Comparison of ENCODE assay signal across 20 cellular contexts in the genomic region with DNA sequence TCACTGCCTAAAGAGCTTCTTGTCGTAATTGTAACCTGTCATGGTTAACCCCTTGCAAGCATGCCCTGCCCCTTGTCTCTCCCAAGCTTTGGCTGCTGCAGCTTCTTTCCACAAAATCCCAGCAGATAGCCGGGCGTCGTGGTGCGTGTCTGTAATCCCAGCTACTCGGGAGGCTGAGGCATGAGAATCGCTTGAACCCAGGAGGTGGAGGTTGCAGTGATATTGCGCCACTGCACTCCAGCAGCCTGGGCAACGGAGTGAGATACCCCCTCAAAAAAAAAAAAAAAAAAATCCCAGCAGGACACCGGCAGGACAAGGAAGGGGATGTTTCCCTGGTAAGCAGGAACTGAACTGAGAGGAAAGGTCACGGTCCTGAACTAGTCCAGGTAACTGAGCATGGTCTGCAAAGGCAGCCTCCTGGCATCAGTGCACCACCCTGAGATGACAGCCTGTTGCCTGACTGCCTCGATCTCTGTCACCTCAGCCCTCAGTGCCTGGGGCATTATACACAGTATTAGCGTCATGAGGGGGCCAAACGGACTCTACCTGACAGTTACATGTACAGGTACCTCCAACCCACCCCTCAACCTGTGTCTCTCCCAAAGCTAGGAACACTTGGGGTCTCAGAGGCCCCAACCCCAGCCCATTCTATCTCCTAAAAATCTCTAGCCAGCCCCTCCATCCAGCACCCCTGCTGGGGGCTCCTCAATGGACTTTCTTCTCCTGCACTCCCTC. TPM values are rescaled to one million over a fixed set of nuclear protein-coding genes. Genes with fewer than 3 reads are reported as not detected.
DNase-seq lines count a peak whose midpoint lies in the region; ATAC-seq, FAIRE-seq and TF ChIP-seq lines count a peak whose summit lies in the region.
"Had no signal": no experiment of that assay in that cellular context is flagged by ENCODE, and none has a peak within 500 bp of the region (broad histone marks: within the 10 kb centered on the region; RNA-seq: fewer than 3 reads in every experiment).

No MANE protein-coding gene starts in this region.

- in situ Hi-C loops in HepG2 (cut with HindIII; ENCODE audit: extremely low pct_ligation_motif_present, low pct_unique_long_range_greater_than_20kb), result no loop called here

- WGBS in HepG2 (ENCODE audit: low lambda C conversion rate), result 48% methylated on average over 14 of the region's 14 CpGs
- 78% methylated on average over 9 of the region's 14 CpGs for WGBS in right lobe of liver (ENCODE audit: insufficient coverage, low coverage, low lambda C conversion rate, missing lambda C conversion rate)

- H3K9me3 Mint-ChIP-seq in activated naive CD8-positive, alpha-beta T cell (ENCODE audit: low read depth), result no peaks in the 10 kb centered on the region
- no peaks in the 10 kb centered on the region for H3K9me3 Mint-ChIP-seq in type B pancreatic cell

- no peaks in the 10 kb centered on the region for H4K20me1 ChIP-seq in HepG2 (ENCODE audit: insufficient read depth, low read length)

- TF ChIP-seq EP300 in HepG2 (IDR thresholded peaks at IDR 0.05; ENCODE audit: low read depth in 2 of 2, low read length in 2 of 2) (no peak), HepG2 (CRISPR knock-in tag; IDR thresholded peaks at IDR 0.05; ENCODE audit: borderline replicate concordance) (no peak)

- TF ChIP-seq RAD21 in HepG2 (CRISPR knock-in tag; IDR thresholded peaks at IDR 0.05), result no peak

- intact Hi-C loops in HepG2 (cut with micrococcal nuclease; ENCODE audit: unreplicated experiment) (loop anchor here (1.0 to 5.0 kb wide), 2 partner anchors 10 to 119 kb away; no protein-coding TSS in a partner anchor), right lobe of liver (cut with DNase I) (no loop called here)

- no peak overlapping the region for H3K27ac Mint-ChIP-seq in activated naive CD8-positive, alpha-beta T cell
- peak overlapping the region; percentile 26 for H3K27ac Mint-ChIP-seq in type B pancreatic cell

- H2AFZ ChIP-seq in HepG2 (ENCODE audit: low read length), result no peak overlapping the region

- H3K36me3 Mint-ChIP-seq in activated naive CD8-positive, alpha-beta T cell, result no peaks in the 10 kb centered on the region
- no peaks in the 10 kb centered on the region for H3K36me3 Mint-ChIP-seq in type B pancreatic cell

- ATAC-seq in HepG2 (no peak), right lobe of liver (no peak), GM18498 (IDR thresholded peaks at IDR 0.05; ENCODE audit: unreplicated experiment) (no peak)
- ATAC-seq: body of pancreas, PC-3 had no signal

- no peak overlapping the region for H3K27ac ChIP-seq in HepG2 (ENCODE audit: extremely low read length, insufficient read depth, low read length)
- no peak overlapping the region for H3K27ac ChIP-seq in right lobe of liver
- H3K27ac ChIP-seq in layer of hippocampus (ENCODE audit: low read depth, low read length), result peak overlapping the region; percentile 3
- H3K27ac ChIP-seq: prostate gland had no signal

- H3K4me3 ChIP-seq in HepG2 (replicated peaks in 1 of 3; ENCODE audit: insufficient read depth in 1 of 3, low read depth in 2 of 3, low read length in 3 of 3) (peak overlapping the region in 2 of 3 experiments; percentile 1 to 99; a peak in 2 of 6 replicates), right lobe of liver (no peak overlapping the region)
- H3K4me3 ChIP-seq: body of pancreas, prostate gland had no signal

- H3K36me3 ChIP-seq in HepG2 (replicated peaks in 1 of 2; ENCODE audit: control insufficient read depth in 1 of 2, insufficient read depth in 2 of 2, low read length in 2 of 2) (no peaks in the 10 kb centered on the region; a peak in 1 of 5 replicates), right lobe of liver (no peaks in the 10 kb centered on the region)
- H3K36me3 ChIP-seq: prostate gland had no signal

- H3K9me3 ChIP-seq in HepG2 (ENCODE audit: low read length) (no peaks in the 10 kb centered on the region), right lobe of liver (no peaks in the 10 kb centered on the region)
- H3K9me3 ChIP-seq: body of pancreas, prostate gland had no signal

- H3K4me2 ChIP-seq in HepG2 (ENCODE audit: low read depth, low read length), result peak overlapping the region; percentile 79

- H3K27me3 ChIP-seq in HepG2 (ENCODE audit: control insufficient read depth in 1 of 2, insufficient read depth in 2 of 2, low read length in 2 of 2) (no peaks in the 10 kb centered on the region; a peak in 1 of 5 replicates), right lobe of liver (no peaks in the 10 kb centered on the region), layer of hippocampus (ENCODE audit: control insufficient read depth, insufficient read depth, low read length) (no peaks in the 10 kb centered on the region)
- H3K27me3 ChIP-seq: body of pancreas had no signal

- FAIRE-seq in HepG2 (lab: Jason Lieb, UNC), result no peak

- peaks cover 8% of the 10 kb centered on the region for H3K27me3 Mint-ChIP-seq in activated naive CD8-positive, alpha-beta T cell
- peaks cover 14% of the 10 kb centered on the region for H3K27me3 Mint-ChIP-seq in type B pancreatic cell

- TF ChIP-seq POLR2A in HepG2 (IDR thresholded peaks at IDR 0.05; ENCODE audit: insufficient read depth in 1 of 2, low read depth in 2 of 2, low read length in 2 of 2) (no peak), right lobe of liver (IDR thresholded peaks at IDR 0.05) (no peak)

- POLR2A ChIA-PET in HepG2 (lab: Yijun Ruan, JAX), result interaction anchor here (0.6 to 6.5 kb wide), 5 partner anchors 12 to 484 kb away, joined by 3 to 81 read pairs (median 3); a partner anchor contains a TSS

- no peak for TF ChIP-seq CTCF in HepG2 (CRISPR knock-in tag; IDR thresholded peaks at IDR 0.05)
- no peak for TF ChIP-seq CTCF in right lobe of liver (IDR thresholded peaks at IDR 0.05)
- TF ChIP-seq CTCF in type B pancreatic cell (conservative IDR thresholded peaks at IDR 0.05), result no peak

- peaks cover 14% of the 10 kb centered on the region for H3K79me2 ChIP-seq in HepG2 (ENCODE audit: insufficient read depth, low read length)

- H3K4me3 Mint-ChIP-seq in activated naive CD8-positive, alpha-beta T cell, result peak overlapping the region; percentile 87
- H3K4me3 Mint-ChIP-seq in type B pancreatic cell, result peak overlapping the region; percentile 89

- peaks cover 71% of the 10 kb centered on the region for H3K4me1 ChIP-seq in HepG2 (ENCODE audit: insufficient read depth, low read length)
- H3K4me1 ChIP-seq in right lobe of liver, result peaks cover 0 to 21% (median 5%) of the 10 kb centered on the region in 4 donors
- H3K4me1 ChIP-seq: prostate gland had no signal

- H3K4me1 Mint-ChIP-seq in activated naive CD8-positive, alpha-beta T cell (ENCODE audit: low read depth), result peaks cover 21% of the 10 kb centered on the region
- peaks cover 29% of the 10 kb centered on the region for H3K4me1 Mint-ChIP-seq in type B pancreatic cell (ENCODE audit: unreplicated experiment)

- CTCF ChIA-PET in HepG2 (lab: Yijun Ruan, JAX; ENCODE audit: low intra/inter-chr PET ratio, low total read pairs), result no interaction called here

- peak overlapping the region; percentile 30; the same call in 1 of the 2 replicates for H3K9ac ChIP-seq in HepG2 (ENCODE audit: insufficient read depth, low read depth, low read length)

- no TSS peak for BruUV-seq in HepG2 (replicated peaks; lab: Mats Ljungman, UMichigan)

- DNase-seq in HepG2 (ENCODE audit: low spot score), result no peak
- no peak for DNase-seq in right lobe of liver
- no peak for DNase-seq in type B pancreatic cell (ENCODE audit: extremely low spot score, unreplicated experiment)
- DNase-seq in SKM-1 treated with dmso at 0.1 percent for 144 hours (lab: John Stamatoyannopoulos, UW; ENCODE audit: unreplicated experiment), result no peak
- DNase-seq in activated gamma-delta T cell treated with Interleukin-2 at 50 U/mL for 16 hours, result no peak
- DNase-seq: activated T-cell treated with anti-CD3 and anti-CD28 coated beads, Interleukin-2, amount 50 U/mL, for 1 hour; body of pancreas; DMS79; effector CD4-positive, alpha-beta T cell; foreskin fibroblast; mesenchymal stem cell; NCI-H146; NCI-H510A treated with DMSO at 0.1 percent for 48 hours; PC-3; stimulated activated CD4-positive, alpha-beta T cell treated with anti-CD3 and anti-CD28 coated beads, Interleukin-15, amount 100 ng/mL, for 24 hours; SW 1271 had no signal

RNA-seq across cellular contexts. Expression of a gene that starts 1.8 kb away (rescaled TPM):
- 7.4 and 10.1 TPM in 2 replicates for total RNA-seq in HepG2 (2016; rRNA removed; fragmentation: Illumina TruSeq; extraction: Trizol)
- total RNA-seq in HepG2 (2016; cell fraction: cytosol; rRNA removed; fragmentation: Illumina TruSeq; extraction: Trizol; ENCODE audit: low read depth), result 1.6 and 1.9 TPM in 2 replicates
- 7.6 and 10.2 TPM in 2 replicates for total RNA-seq in HepG2 (2016; cell fraction: insoluble cytoplasmic fraction; rRNA removed; fragmentation: Illumina TruSeq; extraction: Trizol)
- total RNA-seq in HepG2 (2016; cell fraction: membrane; rRNA removed; fragmentation: Illumina TruSeq; extraction: Trizol), result 5.4 and 6.1 TPM in 2 replicates
- 7.0 and 8.3 TPM in 2 replicates for total RNA-seq in HepG2 (2016; cell fraction: nucleus; rRNA removed; fragmentation: Illumina TruSeq; extraction: Trizol)
- polyA plus RNA-seq in HepG2 (2011; rRNA removed), result 31.3 and 49.2 TPM in 2 replicates
- 33.5 and 37.7 TPM in 2 replicates for polyA plus RNA-seq in HepG2 (2011; cell fraction: cytosol; rRNA removed)
- polyA plus RNA-seq in HepG2 (2011; cell fraction: nucleus; rRNA removed), result 96.7 and 99.2 TPM in 2 replicates
- polyA plus RNA-seq in HepG2 (2012), result 15.6 and 27.0 TPM in 2 replicates
- 1.5 TPM in 2 replicates for polyA plus RNA-seq in HepG2 (2016; cell fraction: cytosol; fragmentation: Illumina TruSeq; extraction: Trizol; ENCODE audit: low read depth)
- 10.0 and 11.9 TPM in 2 replicates for polyA plus RNA-seq in HepG2 (2016; cell fraction: insoluble cytoplasmic fraction; fragmentation: Illumina TruSeq; extraction: Trizol; ENCODE audit: low read depth)
- 5.0 and 5.4 TPM in 2 replicates for polyA plus RNA-seq in HepG2 (2016; cell fraction: membrane; fragmentation: Illumina TruSeq; extraction: Trizol; ENCODE audit: low read depth)
- polyA plus RNA-seq in HepG2 (2016; cell fraction: nucleus; fragmentation: Illumina TruSeq; extraction: Trizol; ENCODE audit: insufficient read depth, low read depth), result 19.6 and 21.4 TPM in 2 replicates
- 1.3 and 64.0 TPM in 2 replicates for polyA minus RNA-seq in HepG2 (2011; rRNA and poly(A)+ RNA removed; ENCODE audit: low replicate concordance)
- 19.8 and 26.7 TPM in 2 replicates for polyA minus RNA-seq in HepG2 (2011; cell fraction: cytosol; rRNA and poly(A)+ RNA removed)
- 14.9 and 19.3 TPM in 2 replicates for polyA minus RNA-seq in HepG2 (2011; cell fraction: nucleus; rRNA and poly(A)+ RNA removed)
- total RNA-seq in right lobe of liver, result 1 to 10 TPM; 3.9 to 6.1 (median 4.9) TPM
- 17.2 and 17.3 TPM in 2 replicates for total RNA-seq in type B pancreatic cell (ENCODE audit: low replicate concordance)

RNA-seq across cellular contexts. Expression of a gene that starts 11.9 kb away (rescaled TPM):
- total RNA-seq in HepG2 (2016; rRNA removed; fragmentation: Illumina TruSeq; extraction: Trizol) (46.8 and 63.4 TPM in 2 replicates), right lobe of liver (10 to 100 TPM; 10.3 to 18.2 (median 11.3) TPM), type B pancreatic cell (ENCODE audit: low replicate concordance) (19.4 and 22.0 TPM in 2 replicates)
- total RNA-seq in HepG2 (2016; cell fraction: cytosol; rRNA removed; fragmentation: Illumina TruSeq; extraction: Trizol; ENCODE audit: low read depth), result 4.3 and 4.6 TPM in 2 replicates
- 45.4 and 62.9 TPM in 2 replicates for total RNA-seq in HepG2 (2016; cell fraction: insoluble cytoplasmic fraction; rRNA removed; fragmentation: Illumina TruSeq; extraction: Trizol)
- total RNA-seq in HepG2 (2016; cell fraction: membrane; rRNA removed; fragmentation: Illumina TruSeq; extraction: Trizol), result 15.5 and 16.7 TPM in 2 replicates
- 27.9 and 28.4 TPM in 2 replicates for total RNA-seq in HepG2 (2016; cell fraction: nucleus; rRNA removed; fragmentation: Illumina TruSeq; extraction: Trizol)
- 34.4 and 36.6 TPM in 2 replicates for polyA plus RNA-seq in HepG2 (2011; rRNA removed)
- polyA plus RNA-seq in HepG2 (2011; cell fraction: cytosol; rRNA removed), result 23.0 and 32.0 TPM in 2 replicates
- 12.1 and 17.5 TPM in 2 replicates for polyA plus RNA-seq in HepG2 (2011; cell fraction: nucleus; rRNA removed)
- 23.7 and 26.2 TPM in 2 replicates for polyA plus RNA-seq in HepG2 (2012)
- polyA plus RNA-seq in HepG2 (2016; cell fraction: cytosol; fragmentation: Illumina TruSeq; extraction: Trizol; ENCODE audit: low read depth), result 2.5 TPM in 2 replicates
- 55.4 and 56.5 TPM in 2 replicates for polyA plus RNA-seq in HepG2 (2016; cell fraction: insoluble cytoplasmic fraction; fragmentation: Illumina TruSeq; extraction: Trizol; ENCODE audit: low read depth)
- polyA plus RNA-seq in HepG2 (2016; cell fraction: membrane; fragmentation: Illumina TruSeq; extraction: Trizol; ENCODE audit: low read depth), result 6.5 and 7.2 TPM in 2 replicates
- polyA plus RNA-seq in HepG2 (2016; cell fraction: nucleus; fragmentation: Illumina TruSeq; extraction: Trizol; ENCODE audit: insufficient read depth, low read depth), result 33.3 and 36.2 TPM in 2 replicates
- 24.9 and 38.7 TPM in 2 replicates for polyA minus RNA-seq in HepG2 (2011; rRNA and poly(A)+ RNA removed; ENCODE audit: low replicate concordance)
- 27.8 and 30.8 TPM in 2 replicates for polyA minus RNA-seq in HepG2 (2011; cell fraction: cytosol; rRNA and poly(A)+ RNA removed)
- 26.4 and 34.6 TPM in 2 replicates for polyA minus RNA-seq in HepG2 (2011; cell fraction: nucleus; rRNA and poly(A)+ RNA removed)

RNA-seq across cellular contexts. Expression of a gene that starts 11.9 kb away (rescaled TPM):
- total RNA-seq in HepG2 (2016; rRNA removed; fragmentation: Illumina TruSeq; extraction: Trizol), result 5.4 and 5.6 TPM in 2 replicates
- 1.1 and 1.2 TPM in 2 replicates for total RNA-seq in HepG2 (2016; cell fraction: cytosol; rRNA removed; fragmentation: Illumina TruSeq; extraction: Trizol; ENCODE audit: low read depth)
- total RNA-seq in HepG2 (2016; cell fraction: insoluble cytoplasmic fraction; rRNA removed; fragmentation: Illumina TruSeq; extraction: Trizol), result 4.7 and 5.2 TPM in 2 replicates
- total RNA-seq in HepG2 (2016; cell fraction: membrane; rRNA removed; fragmentation: Illumina TruSeq; extraction: Trizol), result 3.0 TPM in 2 replicates
- total RNA-seq in HepG2 (2016; cell fraction: nucleus; rRNA removed; fragmentation: Illumina TruSeq; extraction: Trizol), result 3.8 and 4.4 TPM in 2 replicates
- 4.6 and 5.3 TPM in 2 replicates for polyA plus RNA-seq in HepG2 (2011; rRNA removed)
- 4.0 and 4.4 TPM in 2 replicates for polyA plus RNA-seq in HepG2 (2011; cell fraction: cytosol; rRNA removed)
- polyA plus RNA-seq in HepG2 (2011; cell fraction: nucleus; rRNA removed), result 6.4 and 7.0 TPM in 2 replicates
- polyA plus RNA-seq in HepG2 (2012), result 3.5 and 3.7 TPM in 2 replicates
- polyA plus RNA-seq in HepG2 (2016; cell fraction: cytosol; fragmentation: Illumina TruSeq; extraction: Trizol; ENCODE audit: low read depth), result 0.60 and 0.69 TPM in 2 replicates
- 5.0 and 5.2 TPM in 2 replicates for polyA plus RNA-seq in HepG2 (2016; cell fraction: insoluble cytoplasmic fraction; fragmentation: Illumina TruSeq; extraction: Trizol; ENCODE audit: low read depth)
- 1.2 and 1.6 TPM in 2 replicates for polyA plus RNA-seq in HepG2 (2016; cell fraction: membrane; fragmentation: Illumina TruSeq; extraction: Trizol; ENCODE audit: low read depth)
- polyA plus RNA-seq in HepG2 (2016; cell fraction: nucleus; fragmentation: Illumina TruSeq; extraction: Trizol; ENCODE audit: insufficient read depth, low read depth), result 5.2 and 5.3 TPM in 2 replicates
- 2.1 and 16.1 TPM in 2 replicates for polyA minus RNA-seq in HepG2 (2011; rRNA and poly(A)+ RNA removed; ENCODE audit: low replicate concordance)
- polyA minus RNA-seq in HepG2 (2011; cell fraction: cytosol; rRNA and poly(A)+ RNA removed), result 4.9 and 5.5 TPM in 2 replicates
- polyA minus RNA-seq in HepG2 (2011; cell fraction: nucleus; rRNA and poly(A)+ RNA removed), result 5.0 and 6.8 TPM in 2 replicates
- 1 to 10 TPM; 1.8 to 3.2 (median 2.0) TPM for total RNA-seq in right lobe of liver
- total RNA-seq in type B pancreatic cell (ENCODE audit: low replicate concordance), result 6.6 and 6.9 TPM in 2 replicates

RNA-seq across cellular contexts. Expression of a gene that starts 32.9 kb away (rescaled TPM):
- 75.4 and 149 TPM in 2 replicates for total RNA-seq in HepG2 (2016; rRNA removed; fragmentation: Illumina TruSeq; extraction: Trizol)
- 59.4 and 65.6 TPM in 2 replicates for total RNA-seq in HepG2 (2016; cell fraction: cytosol; rRNA removed; fragmentation: Illumina TruSeq; extraction: Trizol; ENCODE audit: low read depth)
- total RNA-seq in HepG2 (2016; cell fraction: insoluble cytoplasmic fraction; rRNA removed; fragmentation: Illumina TruSeq; extraction: Trizol), result 69.3 and 161 TPM in 2 replicates
- total RNA-seq in HepG2 (2016; cell fraction: membrane; rRNA removed; fragmentation: Illumina TruSeq; extraction: Trizol), result 57.6 and 58.7 TPM in 2 replicates
- 105 and 136 TPM in 2 replicates for total RNA-seq in HepG2 (2016; cell fraction: nucleus; rRNA removed; fragmentation: Illumina TruSeq; extraction: Trizol)
- polyA plus RNA-seq in HepG2 (2011; rRNA removed), result 96.7 and 116 TPM in 2 replicates
- polyA plus RNA-seq in HepG2 (2011; cell fraction: cytosol; rRNA removed), result 133 and 142 TPM in 2 replicates
- polyA plus RNA-seq in HepG2 (2011; cell fraction: nucleus; rRNA removed), result 122 and 134 TPM in 2 replicates
- 104 and 147 TPM in 2 replicates for polyA plus RNA-seq in HepG2 (2012)
- polyA plus RNA-seq in HepG2 (2016; cell fraction: cytosol; fragmentation: Illumina TruSeq; extraction: Trizol; ENCODE audit: low read depth), result 51.1 and 51.9 TPM in 2 replicates
- 80.6 and 85.9 TPM in 2 replicates for polyA plus RNA-seq in HepG2 (2016; cell fraction: insoluble cytoplasmic fraction; fragmentation: Illumina TruSeq; extraction: Trizol; ENCODE audit: low read depth)
- polyA plus RNA-seq in HepG2 (2016; cell fraction: membrane; fragmentation: Illumina TruSeq; extraction: Trizol; ENCODE audit: low read depth), result 52.8 and 53.4 TPM in 2 replicates
- polyA plus RNA-seq in HepG2 (2016; cell fraction: nucleus; fragmentation: Illumina TruSeq; extraction: Trizol; ENCODE audit: insufficient read depth, low read depth), result 240 and 250 TPM in 2 replicates
- 19.0 and 51.1 TPM in 2 replicates for polyA minus RNA-seq in HepG2 (2011; rRNA and poly(A)+ RNA removed; ENCODE audit: low replicate concordance)
- polyA minus RNA-seq in HepG2 (2011; cell fraction: cytosol; rRNA and poly(A)+ RNA removed), result 40.1 and 44.2 TPM in 2 replicates
- 48.9 and 52.6 TPM in 2 replicates for polyA minus RNA-seq in HepG2 (2011; cell fraction: nucleus; rRNA and poly(A)+ RNA removed)
- 10 to 100 TPM; 55.0 to 76.1 (median 60.1) TPM for total RNA-seq in right lobe of liver
- total RNA-seq in type B pancreatic cell (ENCODE audit: low replicate concordance), result 56.7 and 61.6 TPM in 2 replicates

RNA-seq across cellular contexts. Expression of a gene that starts 37.7 kb away (rescaled TPM):
- 101 and 103 TPM in 2 replicates for total RNA-seq in HepG2 (2016; rRNA removed; fragmentation: Illumina TruSeq; extraction: Trizol)
- 30.5 and 31.5 TPM in 2 replicates for total RNA-seq in HepG2 (2016; cell fraction: cytosol; rRNA removed; fragmentation: Illumina TruSeq; extraction: Trizol; ENCODE audit: low read depth)
- total RNA-seq in HepG2 (2016; cell fraction: insoluble cytoplasmic fraction; rRNA removed; fragmentation: Illumina TruSeq; extraction: Trizol), result 108 TPM in 2 replicates
- 45.6 and 53.1 TPM in 2 replicates for total RNA-seq in HepG2 (2016; cell fraction: membrane; rRNA removed; fragmentation: Illumina TruSeq; extraction: Trizol)
- total RNA-seq in HepG2 (2016; cell fraction: nucleus; rRNA removed; fragmentation: Illumina TruSeq; extraction: Trizol), result 51.5 and 65.6 TPM in 2 replicates
- 60.1 and 73.4 TPM in 2 replicates for polyA plus RNA-seq in HepG2 (2011; rRNA removed)
- 53.2 and 73.4 TPM in 2 replicates for polyA plus RNA-seq in HepG2 (2011; cell fraction: cytosol; rRNA removed)
- polyA plus RNA-seq in HepG2 (2011; cell fraction: nucleus; rRNA removed), result 110 and 129 TPM in 2 replicates
- 55.6 and 63.4 TPM in 2 replicates for polyA plus RNA-seq in HepG2 (2012)
- polyA plus RNA-seq in HepG2 (2016; cell fraction: cytosol; fragmentation: Illumina TruSeq; extraction: Trizol; ENCODE audit: low read depth), result 27.3 and 27.6 TPM in 2 replicates
- 106 and 109 TPM in 2 replicates for polyA plus RNA-seq in HepG2 (2016; cell fraction: insoluble cytoplasmic fraction; fragmentation: Illumina TruSeq; extraction: Trizol; ENCODE audit: low read depth)
- polyA plus RNA-seq in HepG2 (2016; cell fraction: membrane; fragmentation: Illumina TruSeq; extraction: Trizol; ENCODE audit: low read depth), result 28.9 and 33.4 TPM in 2 replicates
- 144 and 151 TPM in 2 replicates for polyA plus RNA-seq in HepG2 (2016; cell fraction: nucleus; fragmentation: Illumina TruSeq; extraction: Trizol; ENCODE audit: insufficient read depth, low read depth)
- 24.1 and 25.5 TPM in 2 replicates for polyA minus RNA-seq in HepG2 (2011; rRNA and poly(A)+ RNA removed; ENCODE audit: low replicate concordance)
- polyA minus RNA-seq in HepG2 (2011; cell fraction: cytosol; rRNA and poly(A)+ RNA removed), result 15.4 and 25.9 TPM in 2 replicates
- 23.0 and 28.2 TPM in 2 replicates for polyA minus RNA-seq in HepG2 (2011; cell fraction: nucleus; rRNA and poly(A)+ RNA removed)
- total RNA-seq in right lobe of liver, result 10 to 100 TPM; 17.5 to 38.8 (median 26.7) TPM
- total RNA-seq in type B pancreatic cell (ENCODE audit: low replicate concordance), result 51.7 and 59.7 TPM in 2 replicates

Comparison
In these comparisons a context has a peak if more than half of its experiments do, and no peak if none do; other contexts are left out.
1. H3K4me3 ChIP-seq: peak in HepG2 (2 of 3); none in right lobe of liver (0 of 3).